Comparison of ENCODE assay signal across 1 cellular context in genomic region chr15:66777054-66777453, GRCh38.
TF ChIP-seq lines count a peak whose summit lies in the region.

No MANE protein-coding gene starts in this region.

TF ChIP-seq in IMR-90, 13 proteins besides CTCF, POLR2A, EP300 and RAD21:
- TF ChIP-seq SMC3 (IDR thresholded peaks at IDR 0.05; ENCODE audit: low read depth, low read length) (no peak), NFE2L2 (IDR thresholded peaks at IDR 0.05; ENCODE audit: low read depth, low read length) (no peak), BHLHE40 (IDR thresholded peaks at IDR 0.05; ENCODE audit: low read depth, low read length) (no peak)
- TF ChIP-seq, protein P1, sequence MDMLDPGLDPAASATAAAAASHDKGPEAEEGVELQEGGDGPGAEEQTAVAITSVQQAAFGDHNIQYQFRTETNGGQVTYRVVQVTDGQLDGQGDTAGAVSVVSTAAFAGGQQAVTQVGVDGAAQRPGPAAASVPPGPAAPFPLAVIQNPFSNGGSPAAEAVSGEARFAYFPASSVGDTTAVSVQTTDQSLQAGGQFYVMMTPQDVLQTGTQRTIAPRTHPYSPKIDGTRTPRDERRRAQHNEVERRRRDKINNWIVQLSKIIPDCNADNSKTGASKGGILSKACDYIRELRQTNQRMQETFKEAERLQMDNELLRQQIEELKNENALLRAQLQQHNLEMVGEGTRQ (IDR thresholded peaks at IDR 0.05; ENCODE audit: low read depth, low read length), result no peak
